18 cellular contexts compared by ENCODE assay signal in genomic region chr16:70790815-70791214, GRCh38.
"Had no signal": no experiment of that assay in that cellular context is flagged by ENCODE, and none has a peak within 500 bp of the region (broad histone marks: within the 10 kb centered on the region; RNA-seq: fewer than 3 reads in every experiment).

No MANE protein-coding gene starts in this region.

- H3K27ac ChIP-seq: gastrocnemius medialis, left lung, ovary, sigmoid colon, tibial artery, WERI-Rb-1 had no signal

- DNase-seq: activated CD4-positive, alpha-beta T cell treated with anti-CD3 and anti-CD28 coated beads, Interleukin-2, amount 50 U/mL, for 4 hours; activated gamma-delta T cell treated with Interleukin-2 at 50 U/mL for 16 hours; erythroblast; gastrocnemius medialis; head of caudate nucleus; kidney; left lung; mammary epithelial cell; ovary; sigmoid colon; stimulated activated CD4-positive, alpha-beta T cell treated with anti-CD3 and anti-CD28 coated beads, Interleukin-4, amount 100 ng/mL, for 4 hours; stimulated activated naive CD4-positive, alpha-beta T cell; substantia nigra; T-helper 1 cell; tibial artery; WERI-Rb-1 had no signal

- H3K36me3 Mint-ChIP-seq: activated naive CD4-positive, alpha-beta T cell treated with anti-CD3 and anti-CD28 coated beads, Interleukin-2, amount 50 U/mL, for 72 hours had no signal

- H3K9me3 Mint-ChIP-seq: activated naive CD4-positive, alpha-beta T cell treated with anti-CD3 and anti-CD28 coated beads, Interleukin-2, amount 50 U/mL, for 72 hours had no signal

- H3K36me3 ChIP-seq: ovary had no signal

- H3K4me3 ChIP-seq: gastrocnemius medialis, left lung, ovary, sigmoid colon, tibial artery had no signal

- ATAC-seq: activated naive CD4-positive, alpha-beta T cell treated with anti-CD3 and anti-CD28 coated beads, Interleukin-2, amount 50 U/mL, for 72 hours; gastrocnemius medialis; SK-N-SH treated with all-trans-retinoic acid at 6 μM for 48 hours had no signal

- H3K4me1 ChIP-seq: sigmoid colon had no signal

- H3K27me3 ChIP-seq: gastrocnemius medialis, left lung, ovary, sigmoid colon, tibial artery had no signal

- H3K9me3 ChIP-seq: gastrocnemius medialis, left lung, ovary, sigmoid colon, tibial artery had no signal
